Comparison of ENCODE assay signal across 8 cellular contexts in the genomic region with DNA sequence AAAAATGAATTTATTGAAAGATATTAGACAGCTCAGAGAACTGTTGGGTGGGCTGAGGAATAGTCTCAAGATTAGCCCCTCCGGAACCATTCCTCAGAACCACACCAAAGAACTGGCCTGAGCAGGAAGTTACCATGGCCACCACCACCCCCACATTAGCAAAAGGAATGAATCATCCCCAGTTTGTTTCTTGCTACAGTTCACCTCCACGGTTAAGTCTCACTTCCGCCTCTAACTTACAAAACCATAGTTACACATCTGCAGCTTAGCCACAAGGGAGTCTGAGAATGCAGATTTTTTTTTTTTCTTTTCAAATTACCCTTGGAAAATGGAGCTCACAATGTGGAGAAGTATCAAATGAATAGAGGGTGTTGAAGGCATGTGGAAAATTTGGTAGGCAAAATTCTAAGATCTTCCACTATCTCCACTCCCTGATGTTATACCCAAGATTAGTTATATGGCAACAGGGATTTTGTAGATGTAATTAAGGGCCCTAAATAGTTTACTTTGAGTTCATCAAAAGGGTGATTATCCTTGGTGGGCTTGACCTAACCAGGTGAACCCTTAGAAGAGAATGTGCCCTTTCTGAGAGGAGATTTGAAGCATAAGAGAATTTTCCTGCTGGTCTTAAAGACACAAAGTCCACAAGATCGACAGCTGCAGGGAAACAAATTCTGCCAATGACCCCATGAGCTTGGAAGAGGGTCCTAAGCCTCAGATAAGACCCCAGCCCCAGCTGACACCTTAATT.
DNase-seq lines count a peak whose midpoint lies in the region; ATAC-seq, FAIRE-seq and TF ChIP-seq lines count a peak whose summit lies in the region.

No MANE protein-coding gene starts in this region.

- no peaks in the 10 kb centered on the region for H3K27me3 ChIP-seq in IMR-90 (ENCODE audit: control insufficient read depth, insufficient read depth, low read length)

- H3K9me3 Mint-ChIP-seq in activated CD8-positive, alpha-beta T cell treated with anti-CD3 and anti-CD28 coated beads for 36 hours: no peaks in the 10 kb centered on the region

- H4K8ac ChIP-seq in IMR-90 (ENCODE audit: low read depth in 2 of 2, low read length in 2 of 2): peak overlapping the region in 1 of 2 experiments; percentile 48; a peak in 3 of 4 replicates

- peak; percentile 70 for DNase-seq in GM10248 (ENCODE audit: extremely low spot score)
- peak; percentile 80 for DNase-seq in IMR-90
- peak; percentile 73 for DNase-seq in activated CD8-positive, alpha-beta T cell treated with anti-CD3 and anti-CD28 coated beads for 36 hours
- DNase-seq in iPS-NIHi11 (ENCODE audit: low spot score): peak; percentile 20
- peak; percentile 49 for DNase-seq in urothelium cell line (ENCODE audit: low spot score)
- no peak for DNase-seq in GOT3 (lab: John Stamatoyannopoulos, UW)
- DNase-seq in occipital lobe (lab: John Stamatoyannopoulos, UW): no peak

- H3K9me3 ChIP-seq in IMR-90 (ENCODE audit: control insufficient read depth, insufficient read depth, low read length): no peaks in the 10 kb centered on the region

- peak overlapping the region; percentile 69; the same call in 1 of the 2 replicates for H3K18ac ChIP-seq in IMR-90 (ENCODE audit: low read depth, low read length)

- TF ChIP-seq RAD21 in IMR-90 (IDR thresholded peaks at IDR 0.05; ENCODE audit: low read length): no peak

- peak overlapping the region; percentile 43; the same call in 1 of the 2 replicates for H3K56ac ChIP-seq in IMR-90 (ENCODE audit: extremely low read depth, insufficient read depth, low read length)

- peaks cover 4% of the 10 kb centered on the region for H3K4me1 ChIP-seq in IMR-90 (ENCODE audit: control insufficient read depth, insufficient read depth, low read length)

- CTCF ChIA-PET in GM10248 (lab: Yijun Ruan, JAX): interaction anchor here (1.2 to 3.5 kb wide), 9 partner anchors 11 to 390 kb away, joined by 3 to 10 read pairs (median 4); a partner anchor contains a TSS
- CTCF ChIA-PET in IMR-90 (lab: Yijun Ruan, JAX): interaction anchor here (0.6 to 1.2 kb wide), 3 partner anchors 10 to 359 kb away, joined by 3 to 4 read pairs (median 3); no protein-coding TSS in a partner anchor
- CTCF ChIA-PET in activated CD8-positive, alpha-beta T cell treated with anti-CD3 and anti-CD28 coated beads for 36 hours (lab: Charles Lee): interaction anchor here (0.6 to 1.2 kb wide), 2 partner anchors 235 to 396 kb away, joined by 3 to 4 read pairs; no protein-coding TSS in a partner anchor

- peak overlapping the region; percentile 70 for H3K27ac Mint-ChIP-seq in activated CD8-positive, alpha-beta T cell treated with anti-CD3 and anti-CD28 coated beads for 36 hours

- no TSS peak for BruUV-seq in IMR-90 (replicated peaks; lab: Mats Ljungman, UMichigan)

- H3K4ac ChIP-seq in IMR-90 (ENCODE audit: low read depth, low read length): peak overlapping the region; percentile 9; the same call in 1 of the 2 replicates

- H4K5ac ChIP-seq in IMR-90 (ENCODE audit: low read depth, low read length): peak overlapping the region; percentile 83; the same call in 1 of the 2 replicates

- peak overlapping the region; percentile 6 for H2AFZ ChIP-seq in IMR-90 (replicated peaks; ENCODE audit: low read length, poor library complexity)

- no peaks in the 10 kb centered on the region for H3K79me1 ChIP-seq in IMR-90 (ENCODE audit: low read depth in 1 of 2, low read length in 2 of 2)

- no peaks in the 10 kb centered on the region for H3K36me3 ChIP-seq in IMR-90 (ENCODE audit: control insufficient read depth, insufficient read depth, low read length)

- TF ChIP-seq CTCF in GM10248 (IDR thresholded peaks at IDR 0.05; ENCODE audit: control extremely low read depth, extremely low read depth, low read depth, missing control alignments) (no peak), IMR-90 (conservative IDR thresholded peaks at IDR 0.05; ENCODE audit: low read depth, low read length) (no peak)
- TF ChIP-seq CTCF in activated CD8-positive, alpha-beta T cell treated with anti-CD3 and anti-CD28 coated beads for 36 hours (IDR thresholded peaks at IDR 0.05): no peak

- ATAC-seq in GM21723 (IDR thresholded peaks at IDR 0.05; ENCODE audit: unreplicated experiment) (peak; percentile 100), IMR-90 (ENCODE audit: low read depth) (peak; percentile 27; the same call in 1 of the 2 replicates)
- ATAC-seq in activated CD8-positive, alpha-beta T cell treated with anti-CD3 and anti-CD28 coated beads for 36 hours: peak; percentile 93

- H3K9me1 ChIP-seq in IMR-90 (ENCODE audit: insufficient read depth, low read length): no peaks in the 10 kb centered on the region

- no peak overlapping the region for H3K9ac ChIP-seq in IMR-90 (ENCODE audit: low read depth, low read length)

- peaks cover 23% of the 10 kb centered on the region for H3K4me1 Mint-ChIP-seq in activated CD8-positive, alpha-beta T cell treated with anti-CD3 and anti-CD28 coated beads for 36 hours (ENCODE audit: low read depth)

- H2BK120ac ChIP-seq in IMR-90 (ENCODE audit: low read depth, low read length): peak overlapping the region; percentile 50

- no peak for TF ChIP-seq POLR2A in IMR-90 (IDR thresholded peaks at IDR 0.05; ENCODE audit: low read depth, low read length)

- no peak overlapping the region for H3K4me3 ChIP-seq in IMR-90 (ENCODE audit: insufficient read depth, low read depth, low read length)

- no CpG with 5 or more reads among the region's 4 CpGs for WGBS in IMR-90 (ENCODE audit: extremely low coverage in 2 of 2, insufficient read length in 1 of 2), 2 experiments

- no peak overlapping the region; the same call in 1 of the 2 replicates for H3K4me2 ChIP-seq in IMR-90 (ENCODE audit: low read depth, low read length)

- in situ Hi-C loops in IMR-90 (cut with MboI; ENCODE audit: low sequenced_read_pairs): no loop called here

- H2BK20ac ChIP-seq in IMR-90 (ENCODE audit: low read depth, low read length): peak overlapping the region; percentile 86

- peak overlapping the region; percentile 72 for H2AK5ac ChIP-seq in IMR-90 (ENCODE audit: low read depth, low read length)

- peaks cover 10% of the 10 kb centered on the region for H3K27me3 Mint-ChIP-seq in activated CD8-positive, alpha-beta T cell treated with anti-CD3 and anti-CD28 coated beads for 36 hours

- H3K14ac ChIP-seq in IMR-90 (replicated peaks; ENCODE audit: low read depth, low read length): peak overlapping the region; percentile 42

- no peak overlapping the region for H3K4me3 Mint-ChIP-seq in activated CD8-positive, alpha-beta T cell treated with anti-CD3 and anti-CD28 coated beads for 36 hours

- H3K23ac ChIP-seq in IMR-90 (ENCODE audit: low read depth, low read length): 0 out of 2 replicates have a peak overlapping the region, but pooled peaks have one; percentile 28

- H4K91ac ChIP-seq in IMR-90 (ENCODE audit: insufficient read depth, low read depth, low read length): peak overlapping the region; percentile 14; the same call in 1 of the 2 replicates

- H2BK15ac ChIP-seq in IMR-90 (ENCODE audit: low read depth, low read length): peak overlapping the region; percentile 83

- H3K27ac ChIP-seq in IMR-90 (ENCODE audit: insufficient read depth, low read length): no peak overlapping the region; the same call in 1 of the 2 replicates

- H2BK5ac ChIP-seq in IMR-90 (ENCODE audit: low read depth, low read length, poor library complexity, severe bottlenecking): peak overlapping the region; percentile 44

- dilution Hi-C loops in IMR-90 (cut with HindIII; ENCODE audit: low sequenced_read_pairs, unreplicated experiment): no loop called here

- H3K36me3 Mint-ChIP-seq in activated CD8-positive, alpha-beta T cell treated with anti-CD3 and anti-CD28 coated beads for 36 hours (ENCODE audit: low read depth): no peaks in the 10 kb centered on the region

- POLR2A ChIA-PET in GM10248 (lab: Yijun Ruan, JAX) (no interaction called here), IMR-90 (lab: Charles Lee; ENCODE audit: unreplicated experiment) (no interaction called here)
- POLR2A ChIA-PET in activated CD8-positive, alpha-beta T cell treated with anti-CD3 and anti-CD28 coated beads for 36 hours (lab: Charles Lee): no interaction called here

- FAIRE-seq in urothelium cell line (lab: Jason Lieb, UNC): no peak

- H2AK9ac ChIP-seq in IMR-90 (replicated peaks; ENCODE audit: low read depth, low read length, poor library complexity): no peak overlapping the region

- intact Hi-C loops in IMR-90 (cut with micrococcal nuclease): no loop called here
- intact Hi-C loops in activated CD8-positive, alpha-beta T cell treated with anti-CD3 and anti-CD28 coated beads for 36 hours (cut with micrococcal nuclease): loop anchor here (5.0 to 10.0 kb wide), 3 partner anchors 116 to 391 kb away; a partner anchor contains a TSS

- no peaks in the 10 kb centered on the region for H4K20me1 ChIP-seq in IMR-90 (ENCODE audit: insufficient read depth, low read length)

TF ChIP-seq in IMR-90, 13 proteins besides CTCF, POLR2A, EP300 and RAD21:
- no peak for TF ChIP-seq MXI1 (IDR thresholded peaks at IDR 0.05; ENCODE audit: borderline replicate concordance, low read depth, low read length)
- peak; percentile 29; the same call in 1 of the 2 replicates for TF ChIP-seq CEBPB (IDR thresholded peaks at IDR 0.05; ENCODE audit: low read depth, low read length)
- TF ChIP-seq NFE2L2 (IDR thresholded peaks at IDR 0.05; ENCODE audit: low read depth, low read length): no peak
- TF ChIP-seq FOS (IDR thresholded peaks at IDR 0.05; ENCODE audit: low read depth, low read length): 0 out of 2 replicates have a peak, but pooled peaks have one; percentile 37
- TF ChIP-seq, protein P1, sequence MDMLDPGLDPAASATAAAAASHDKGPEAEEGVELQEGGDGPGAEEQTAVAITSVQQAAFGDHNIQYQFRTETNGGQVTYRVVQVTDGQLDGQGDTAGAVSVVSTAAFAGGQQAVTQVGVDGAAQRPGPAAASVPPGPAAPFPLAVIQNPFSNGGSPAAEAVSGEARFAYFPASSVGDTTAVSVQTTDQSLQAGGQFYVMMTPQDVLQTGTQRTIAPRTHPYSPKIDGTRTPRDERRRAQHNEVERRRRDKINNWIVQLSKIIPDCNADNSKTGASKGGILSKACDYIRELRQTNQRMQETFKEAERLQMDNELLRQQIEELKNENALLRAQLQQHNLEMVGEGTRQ (IDR thresholded peaks at IDR 0.05; ENCODE audit: low read depth, low read length): no peak
TF ChIP-seq in IMR-90: peak in this region for 2.

Comparison
In these comparisons a context has a peak if more than half of its experiments do, and no peak if none do; other contexts are left out.
1. DNase-seq: peak in GM10248 (single experiment), IMR-90 (single experiment), activated CD8-positive, alpha-beta T cell treated with anti-CD3 and anti-CD28 coated beads for 36 hours (single experiment), iPS-NIHi11 (single experiment) and urothelium cell line (single experiment); none in GOT3 (single experiment) and occipital lobe (single experiment).
2. ATAC-seq: peak in every context shown above with its lines; median percentile 100 in GM21723; 93 in activated CD8-positive, alpha-beta T cell treated with anti-CD3 and anti-CD28 coated beads for 36 hours; 27 in IMR-90.